8 cellular contexts compared by ENCODE assay signal in the genomic region with DNA sequence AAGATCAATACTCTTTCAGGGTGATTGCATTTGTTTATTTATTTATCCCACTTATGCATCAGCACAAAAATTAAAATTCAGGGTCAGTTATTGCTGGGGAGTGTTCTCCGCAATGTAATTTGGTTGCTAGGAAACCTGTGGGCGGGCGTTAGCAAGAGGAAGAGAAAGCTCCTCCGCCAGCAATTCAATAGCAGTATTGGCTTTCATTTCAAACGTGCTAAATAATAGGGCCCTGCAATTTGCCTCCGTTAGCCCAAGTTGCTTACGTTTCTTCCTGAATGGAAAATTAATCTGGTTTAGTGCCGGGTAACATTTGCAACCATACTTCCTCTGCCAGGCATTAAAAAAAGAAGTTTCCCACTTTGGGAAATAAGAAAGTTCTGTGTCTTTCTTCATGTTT. TPM values are rescaled to one million over a fixed set of nuclear protein-coding genes. Genes with fewer than 3 reads are reported as not detected.
DNase-seq lines count a peak whose midpoint lies in the region; TF ChIP-seq lines count a peak whose summit lies in the region.

No MANE protein-coding gene starts in this region.

- TF ChIP-seq CTCF in GM12864 (IDR thresholded peaks at IDR 0.05; ENCODE audit: low read depth, low read length, missing control alignments) (no peak), HFFc6 (IDR thresholded peaks at IDR 0.05) (no peak), esophagus muscularis mucosa (IDR thresholded peaks at IDR 0.05) (no peak)

- intact Hi-C loops in esophagus muscularis mucosa (cut with DNase I): no loop called here

- H3K9me3 Mint-ChIP-seq in HFFc6: no peaks in the 10 kb centered on the region

- H3K27me3 Mint-ChIP-seq in HFFc6 (ENCODE audit: insufficient read depth): no peaks in the 10 kb centered on the region; the same call in 1 of the 2 replicates

- peak overlapping the region in 3 of 4 donors; percentile 34 to 41 (median 40) for H3K27ac ChIP-seq in esophagus muscularis mucosa (replicated peaks in 1 of 4)

- no peak for TF ChIP-seq POLR2A in esophagus muscularis mucosa (IDR thresholded peaks at IDR 0.05; ENCODE audit: low read depth)

- H3K27ac Mint-ChIP-seq in HFFc6: no peak overlapping the region

- H3K4me1 Mint-ChIP-seq in HFFc6 (ENCODE audit: low read depth): peaks cover 14% of the 10 kb centered on the region

- peaks cover 0 to 11% (median 0%) of the 10 kb centered on the region in 4 donors for H3K4me1 ChIP-seq in esophagus muscularis mucosa

- DNase-seq in GM12864 (ENCODE audit: low read depth) (peak; percentile 55), HFFc6 (no peak), NCI-H2029 treated with DMSO at 0.1 percent for 48 hours (lab: John Stamatoyannopoulos, UW) (peak; percentile 84), esophagus muscularis mucosa (ENCODE audit: extremely low spot score) (no peak), pons (ENCODE audit: low spot score) (peak; percentile 45), NCI-H82 (lab: John Stamatoyannopoulos, UW) (no peak), A172 (ENCODE audit: low spot score) (no peak)
- peak; percentile 70 for DNase-seq in activated CD8-positive, alpha-beta memory T cell treated with anti-CD3 and anti-CD28 coated beads for 24 hours

- no peak overlapping the region; the same call in 1 of the 2 replicates for H3K4me3 ChIP-seq in GM12864 (ENCODE audit: low read depth, low read length)
- no peak overlapping the region for H3K4me3 ChIP-seq in esophagus muscularis mucosa

- no peaks in the 10 kb centered on the region for H3K36me3 Mint-ChIP-seq in HFFc6 (ENCODE audit: low read depth)

- H3K9me3 ChIP-seq in esophagus muscularis mucosa: no peaks in the 10 kb centered on the region

- WGBS in esophagus muscularis mucosa: 50% methylated on average over 8 of the region's 8 CpGs

- no peaks in the 10 kb centered on the region for H3K27me3 ChIP-seq in esophagus muscularis mucosa

- no peak for TF ChIP-seq EP300 in esophagus muscularis mucosa (IDR thresholded peaks at IDR 0.05)

- no peaks in the 10 kb centered on the region for H3K36me3 ChIP-seq in esophagus muscularis mucosa

- H3K4me3 Mint-ChIP-seq in HFFc6: peak overlapping the region; percentile 13; the same call in 1 of the 2 replicates

RNA-seq across cellular contexts. Expression of gene PLCL2, which starts 35.5 kb away (rescaled TPM):
- 1 to 10 TPM; 3.9 to 6.4 (median 5.7) TPM for total RNA-seq in HFFc6 (2021; fragmentation: NEBNext Ultra II Directional; extraction: Animal tissue kit (Norgen Biotek cat#: 25700))
- total RNA-seq in esophagus muscularis mucosa: 1 to 10 TPM; 4.1 to 9.1 (median 6.7) TPM
- 3.3 and 4.0 TPM in 2 replicates for total RNA-seq in A172 (2014; rRNA removed; shearing (Covaris generic))

Comparison
In these comparisons a context has a peak if more than half of its experiments do, and no peak if none do; other contexts are left out.
1. DNase-seq: peak in GM12864 (single experiment), NCI-H2029 treated with DMSO at 0.1 percent for 48 hours (single experiment), activated CD8-positive, alpha-beta memory T cell treated with anti-CD3 and anti-CD28 coated beads for 24 hours (single experiment) and pons (single experiment); none in HFFc6 (single experiment), esophagus muscularis mucosa (single experiment), NCI-H82 (single experiment) and A172 (single experiment).